Comparison of ENCODE assay signal across 11 cellular contexts in the genomic region with DNA sequence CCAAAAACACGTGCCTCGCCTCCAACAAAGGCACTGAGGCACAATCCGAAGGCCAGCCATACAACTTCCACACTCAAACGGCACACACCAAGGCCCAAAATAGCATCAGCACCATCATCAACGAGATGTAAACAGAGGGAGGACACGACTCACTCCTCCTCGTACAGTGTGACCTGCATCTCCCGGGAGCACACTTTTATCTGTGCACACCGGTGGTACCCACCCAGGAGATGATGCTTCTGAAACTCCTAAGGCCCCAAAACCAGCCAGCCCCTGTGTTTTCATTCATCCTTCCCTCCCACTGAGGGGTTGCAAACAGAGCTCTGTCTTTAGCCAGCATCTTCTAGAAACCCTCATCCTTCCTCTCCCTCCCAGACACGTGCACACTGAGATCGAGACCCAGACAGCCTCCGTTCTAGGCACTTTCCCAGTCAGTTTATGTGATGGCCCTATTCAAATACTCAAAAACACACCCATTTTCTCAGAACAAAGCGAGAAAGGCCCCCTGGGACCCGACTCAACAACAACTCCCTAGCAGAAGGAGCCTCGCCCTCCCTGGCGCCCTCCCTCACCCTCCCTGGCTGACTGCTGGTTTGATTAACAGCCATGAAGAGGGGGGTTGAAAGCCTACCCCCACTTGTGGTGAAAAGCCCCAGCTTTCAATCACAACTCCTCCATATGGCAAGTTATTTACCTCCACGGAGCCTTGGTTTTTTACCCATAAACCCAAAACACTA.
DNase-seq lines count a peak whose midpoint lies in the region; ATAC-seq and TF ChIP-seq lines count a peak whose summit lies in the region.
"Had no signal": no experiment of that assay in that cellular context is flagged by ENCODE, and none has a peak within 500 bp of the region (broad histone marks: within the 10 kb centered on the region; RNA-seq: fewer than 3 reads in every experiment).

No MANE protein-coding gene starts in this region.

- no peak for DNase-seq in activated CD4-positive, alpha-beta memory T cell treated with anti-CD3 and anti-CD28 coated beads, Interleukin-2, amount 10 ng/mL, durations not matched to agents 7 days and 5 days
- no peak for DNase-seq in activated CD4-positive, alpha-beta memory T cell treated with anti-CD3 and anti-CD28 coated beads for 36 hours
- DNase-seq in WERI-Rb-1, result peak; percentile 71
- DNase-seq in islet precursor cell, result peak; percentile 51
- DNase-seq in medulla oblongata (ENCODE audit: extremely low spot score), result no peak
- DNase-seq: DMS79 treated with DMSO at 0.1 percent for 48 hours; NCI-H2081 treated with DMSO at 0.1 percent for 48 hours; stimulated activated CD4-positive, alpha-beta T cell treated with anti-CD3 and anti-CD28 coated beads, Interleukin-12 subunit alpha, Interleukin-12 subunit beta, amount 100 ng/mL, for 4 hours had no signal

- peaks cover 4% of the 10 kb centered on the region for H3K9me3 Mint-ChIP-seq in activated CD4-positive, alpha-beta memory T cell treated with anti-CD3 and anti-CD28 coated beads, Interleukin-2, amount 10 ng/mL, durations not matched to agents 7 days and 5 days
- no peaks in the 10 kb centered on the region for H3K9me3 Mint-ChIP-seq in activated CD4-positive, alpha-beta memory T cell treated with anti-CD3 and anti-CD28 coated beads for 36 hours

- POLR2A ChIA-PET in activated CD4-positive, alpha-beta memory T cell treated with anti-CD3 and anti-CD28 coated beads, Interleukin-2, amount 10 ng/mL, durations not matched to agents 7 days and 5 days (lab: Charles Lee), result no interaction called here
- POLR2A ChIA-PET in activated CD4-positive, alpha-beta memory T cell treated with anti-CD3 and anti-CD28 coated beads for 36 hours (lab: Charles Lee), result no interaction called here

- H3K4me3 Mint-ChIP-seq in activated CD4-positive, alpha-beta memory T cell treated with anti-CD3 and anti-CD28 coated beads, Interleukin-2, amount 10 ng/mL, durations not matched to agents 7 days and 5 days, result no peak overlapping the region
- no peak overlapping the region for H3K4me3 Mint-ChIP-seq in activated CD4-positive, alpha-beta memory T cell treated with anti-CD3 and anti-CD28 coated beads for 36 hours

- peak overlapping the region; percentile 10 for H3K27ac Mint-ChIP-seq in activated CD4-positive, alpha-beta memory T cell treated with anti-CD3 and anti-CD28 coated beads, Interleukin-2, amount 10 ng/mL, durations not matched to agents 7 days and 5 days
- no peak overlapping the region for H3K27ac Mint-ChIP-seq in activated CD4-positive, alpha-beta memory T cell treated with anti-CD3 and anti-CD28 coated beads for 36 hours

- H3K27me3 ChIP-seq in WERI-Rb-1 (ENCODE audit: insufficient read depth, low read depth, severe bottlenecking), result no peaks in the 10 kb centered on the region

- ATAC-seq in HG03460 (IDR thresholded peaks at IDR 0.05; ENCODE audit: unreplicated experiment) (no peak), HG02970 (IDR thresholded peaks at IDR 0.05; ENCODE audit: low FRiP score, unreplicated experiment) (no peak)

- no peak overlapping the region for H3K4me3 ChIP-seq in WERI-Rb-1 (ENCODE audit: low read depth, low read length)

- peaks cover 4% of the 10 kb centered on the region for H3K36me3 Mint-ChIP-seq in activated CD4-positive, alpha-beta memory T cell treated with anti-CD3 and anti-CD28 coated beads, Interleukin-2, amount 10 ng/mL, durations not matched to agents 7 days and 5 days (ENCODE audit: low read depth)
- H3K36me3 Mint-ChIP-seq in activated CD4-positive, alpha-beta memory T cell treated with anti-CD3 and anti-CD28 coated beads for 36 hours, result no peaks in the 10 kb centered on the region

- no peak for TF ChIP-seq CTCF in WERI-Rb-1 (IDR thresholded peaks at IDR 0.05; ENCODE audit: low read depth, low read length)

- CTCF ChIA-PET in activated CD4-positive, alpha-beta memory T cell treated with anti-CD3 and anti-CD28 coated beads, Interleukin-2, amount 10 ng/mL, durations not matched to agents 7 days and 5 days (lab: Charles Lee), result no interaction called here
- CTCF ChIA-PET in activated CD4-positive, alpha-beta memory T cell treated with anti-CD3 and anti-CD28 coated beads for 36 hours (lab: Charles Lee), result no interaction called here

- no peaks in the 10 kb centered on the region for H3K9me3 ChIP-seq in WERI-Rb-1 (ENCODE audit: severe bottlenecking)

- H3K36me3 ChIP-seq in WERI-Rb-1, result no peaks in the 10 kb centered on the region

- H3K27ac ChIP-seq in WERI-Rb-1, result 0 out of 2 replicates have a peak overlapping the region, but pooled peaks have one; percentile 7
- peak overlapping the region; percentile 17 for H3K27ac ChIP-seq in temporal lobe (ENCODE audit: low read depth, low read length)

- intact Hi-C loops in activated CD4-positive, alpha-beta memory T cell treated with anti-CD3 and anti-CD28 coated beads for 36 hours (cut with micrococcal nuclease), result no loop called here

- H3K4me1 Mint-ChIP-seq in activated CD4-positive, alpha-beta memory T cell treated with anti-CD3 and anti-CD28 coated beads, Interleukin-2, amount 10 ng/mL, durations not matched to agents 7 days and 5 days, result peaks cover 47% of the 10 kb centered on the region
- peaks cover 26% of the 10 kb centered on the region for H3K4me1 Mint-ChIP-seq in activated CD4-positive, alpha-beta memory T cell treated with anti-CD3 and anti-CD28 coated beads for 36 hours (ENCODE audit: low read depth)

- peaks cover 1% of the 10 kb centered on the region for H3K27me3 Mint-ChIP-seq in activated CD4-positive, alpha-beta memory T cell treated with anti-CD3 and anti-CD28 coated beads, Interleukin-2, amount 10 ng/mL, durations not matched to agents 7 days and 5 days
- peaks cover 12% of the 10 kb centered on the region for H3K27me3 Mint-ChIP-seq in activated CD4-positive, alpha-beta memory T cell treated with anti-CD3 and anti-CD28 coated beads for 36 hours

Comparison
In these comparisons a context has a peak if more than half of its experiments do, and no peak if none do; other contexts are left out.
1. DNase-seq: peak in WERI-Rb-1 (single experiment) and islet precursor cell (single experiment); none in activated CD4-positive, alpha-beta memory T cell treated with anti-CD3 and anti-CD28 coated beads, Interleukin-2, amount 10 ng/mL, durations not matched to agents 7 days and 5 days (single experiment), activated CD4-positive, alpha-beta memory T cell treated with anti-CD3 and anti-CD28 coated beads for 36 hours (single experiment) and medulla oblongata (single experiment).